Comparison of ENCODE assay signal across 8 cellular contexts in genomic region chr3:15428539-15428938, GRCh38. TPM values are rescaled to one million over a fixed set of nuclear protein-coding genes. Genes with fewer than 3 reads are reported as not detected.
A peak's percentile ranks its signal among the peaks of the same experiment; 100 is the strongest.
DNase-seq lines count a peak whose midpoint lies in the region; ATAC-seq and TF ChIP-seq lines count a peak whose summit lies in the region.

No MANE protein-coding gene starts in this region.

- CTCF ChIA-PET in AG04450 (lab: Charles Lee), result interaction anchor here (1.1 kb wide), 1 partner anchor 23 kb away, joined by 4 read pairs; no protein-coding TSS in a partner anchor

- no peaks in the 10 kb centered on the region for H3K27me3 ChIP-seq in AG04450 (ENCODE audit: control insufficient read depth, insufficient read depth, low read length)

- TF ChIP-seq CTCF in AG04450 (IDR thresholded peaks at IDR 0.05; ENCODE audit: low read depth, low read length) (no peak), HFF-Myc (IDR thresholded peaks at IDR 0.05; ENCODE audit: low read depth, low read length, missing control alignments) (no peak), foreskin fibroblast (IDR thresholded peaks at IDR 0.05; ENCODE audit: low read depth, low read length) (no peak)

- no peak for ATAC-seq in GM18873 (IDR thresholded peaks at IDR 0.05; ENCODE audit: low FRiP score, unreplicated experiment)

- peaks cover 3% of the 10 kb centered on the region; the same call in 1 of the 2 replicates for H3K9me3 ChIP-seq in AG04450 (ENCODE audit: control insufficient read depth, insufficient read depth, low read length)

- POLR2A ChIA-PET in AG04450 (lab: Yijun Ruan, JAX), result no interaction called here

- peak overlapping the region; percentile 95 for H3K4me3 ChIP-seq in AG04450 (ENCODE audit: low read depth, low read length)
- peak overlapping the region; percentile 96 for H3K4me3 ChIP-seq in HFF-Myc (replicated peaks; ENCODE audit: low read depth, low read length)
- peak overlapping the region; percentile 72 to 85 for H3K4me3 ChIP-seq in foreskin fibroblast (ENCODE audit: low read depth in 1 of 2, low read length in 2 of 2)

- H3K27ac ChIP-seq in AG04450 (ENCODE audit: low read depth, low read length), result no peak overlapping the region

- DNase-seq in AG04450 (ENCODE audit: low read depth, low spot score) (no peak), HFF-Myc (ENCODE audit: extremely low read depth, low read depth) (no peak), foreskin fibroblast (peak; percentile 47 to 70), renal cortical epithelial cell (ENCODE audit: low read depth) (peak; percentile 79), DMS153 treated with DMSO at 0.1 percent for 48 hours (lab: John Stamatoyannopoulos, UW; ENCODE audit: unreplicated experiment) (no peak), NCI-H2171 treated with DMSO at 0.1 percent for 48 hours (lab: John Stamatoyannopoulos, UW) (no peak)
- DNase-seq in activated CD4-positive, alpha-beta T cell treated with anti-CD3 and anti-CD28 coated beads, Interleukin-2, amount 50 U/mL, for 48 hours, result peak; percentile 13 to 33

RNA-seq across cellular contexts. Expression of gene EAF1, which starts 1.1 kb away (rescaled TPM):
- polyA plus RNA-seq in AG04450 (2011; rRNA removed), result 9.7 and 11.0 TPM in 2 replicates
- 20.2 and 21.2 TPM in 2 replicates for polyA minus RNA-seq in AG04450 (2011; rRNA and poly(A)+ RNA removed)
- total RNA-seq in renal cortical epithelial cell, result 22.8 and 45.3 TPM in 2 replicates

RNA-seq across cellular contexts. Expression of gene METTL6, which starts 1.2 kb away (rescaled TPM):
- polyA plus RNA-seq in AG04450 (2011; rRNA removed), result 23.0 and 25.9 TPM in 2 replicates
- polyA minus RNA-seq in AG04450 (2011; rRNA and poly(A)+ RNA removed), result 14.6 and 19.3 TPM in 2 replicates
- 22.4 and 30.4 TPM in 2 replicates for total RNA-seq in renal cortical epithelial cell

Comparison
In these comparisons a context has a peak if more than half of its experiments do, and no peak if none do; other contexts are left out.
1. DNase-seq: peak in activated CD4-positive, alpha-beta T cell treated with anti-CD3 and anti-CD28 coated beads, Interleukin-2, amount 50 U/mL, for 48 hours (2 of 2), foreskin fibroblast (2 of 2) and renal cortical epithelial cell (single experiment); none in AG04450 (single experiment), HFF-Myc (single experiment), DMS153 treated with DMSO at 0.1 percent for 48 hours (single experiment) and NCI-H2171 treated with DMSO at 0.1 percent for 48 hours (single experiment).
2. Peak in every context shown above with its lines, with median percentiles within 50 percentile points of each other: H3K4me3 ChIP-seq.